Comparison of ENCODE assay signal across 17 cellular contexts in the genomic region with DNA sequence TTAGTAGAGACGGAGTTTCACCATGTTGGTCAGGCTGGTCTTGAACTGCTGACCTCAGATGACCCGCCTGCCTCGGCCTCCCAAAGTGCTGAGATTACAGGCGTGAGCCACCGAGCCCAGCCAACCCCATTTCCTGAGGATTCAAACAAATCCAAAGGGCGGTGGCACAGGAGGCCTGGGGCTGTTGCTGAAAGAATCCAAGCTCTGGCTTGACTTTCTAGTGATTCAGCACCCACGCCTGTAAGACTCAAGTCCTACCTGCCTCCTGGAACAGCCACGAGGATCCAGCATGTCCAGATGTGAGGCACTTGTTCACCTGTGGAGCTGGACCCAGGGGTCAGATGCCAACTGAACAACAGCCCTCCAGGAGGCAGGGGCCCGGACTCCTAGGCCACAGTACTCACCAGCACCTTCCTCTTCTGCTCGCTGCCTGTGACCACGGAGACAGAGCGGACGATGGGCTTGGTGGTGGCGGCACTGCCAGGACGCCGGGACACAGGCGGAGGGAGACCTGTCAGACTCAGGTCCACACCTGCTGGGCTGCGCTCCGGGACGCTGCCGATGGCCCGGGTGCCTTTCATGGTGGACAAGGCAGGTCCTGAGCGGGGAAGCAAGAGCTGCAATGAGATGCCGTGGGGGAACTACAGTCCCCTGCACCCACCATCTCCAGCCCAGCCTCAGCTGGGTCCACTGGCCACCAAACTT. TPM values are rescaled to one million over a fixed set of nuclear protein-coding genes. Genes with fewer than 3 reads are reported as not detected.
DNase-seq lines count a peak whose midpoint lies in the region; ATAC-seq, FAIRE-seq and TF ChIP-seq lines count a peak whose summit lies in the region.
"Had no signal": no experiment of that assay in that cellular context is flagged by ENCODE, and none has a peak within 500 bp of the region (broad histone marks: within the 10 kb centered on the region; RNA-seq: fewer than 3 reads in every experiment).

No MANE protein-coding gene starts in this region.

- H3K4me1 Mint-ChIP-seq in stimulated activated naive B cell treated with anti-CD40 and anti-IgM and Interleukin-4, amounts not matched to agents 10 μg/mL and 1 μg/mL and 100 μg/mL, for 72 hours = peaks cover 13 to 23% of the 10 kb centered on the region in 2 donors

- POLR2A ChIA-PET in RWPE1 (lab: Yijun Ruan, JAX; ENCODE audit: low non-redundant PET) = interaction anchor here (0.6 kb wide), 1 partner anchor 799 kb away, joined by 4 read pairs; no protein-coding TSS in a partner anchor

- DNase-seq in Right ventricle myocardium superior (peak; percentile 31), heart right ventricle (no peak), RWPE1 (ENCODE audit: low spot score) (no peak), epithelial cell of esophagus (ENCODE audit: low read depth) (peak; percentile 84), RCC 7860 (ENCODE audit: low spot score) (no peak), SW 1271 (lab: John Stamatoyannopoulos, UW) (no peak)
- DNase-seq in stimulated activated naive B cell treated with anti-CD40 and anti-IgM and Interleukin-4, amounts not matched to agents 10 μg/mL and 1 μg/mL and 100 μg/mL, for 72 hours = no peak
- DNase-seq: 8988T; CD4-positive, CD25-positive, alpha-beta regulatory T cell; DMS53; GM23248 had no signal

- no peak for ATAC-seq in Right ventricle myocardium superior (ENCODE audit: poor library complexity)
- no peak for ATAC-seq in heart right ventricle
- ATAC-seq in stimulated activated naive B cell treated with anti-CD40 and anti-IgM and Interleukin-4, amounts not matched to agents 10 μg/mL and 1 μg/mL and 100 μg/mL, for 72 hours (replicated peaks) = no peak
- ATAC-seq in GM21367 (IDR thresholded peaks at IDR 0.05; ENCODE audit: unreplicated experiment) = no peak
- ATAC-seq: HCT116 had no signal

- no peaks in the 10 kb centered on the region for H3K27me3 ChIP-seq in heart right ventricle
- H3K27me3 ChIP-seq: BLaER1 treated with 17β-estradiol and CSF1 and Interleukin-3, amounts not matched to agents 10 nM and 100 nM had no signal

- no peak overlapping the region for H3K27ac ChIP-seq in heart right ventricle
- peak overlapping the region; percentile 40 for H3K27ac ChIP-seq in RWPE1
- H3K27ac ChIP-seq: BLaER1 treated with 17β-estradiol and CSF1 and Interleukin-3, amounts not matched to agents 10 nM and 100 nM; GM23248; HL-60 had no signal

- H3K4me3 ChIP-seq in heart right ventricle (no peak overlapping the region), epithelial cell of esophagus (ENCODE audit: low read length) (no peak overlapping the region)
- H3K4me3 ChIP-seq: BLaER1 treated with 17β-estradiol and CSF1 and Interleukin-3, amounts not matched to agents 10 nM and 100 nM; GM23248 had no signal

- CTCF ChIA-PET in RWPE1 (lab: Yijun Ruan, JAX) = interaction anchor here (0.7 to 1.1 kb wide), 2 partner anchors 122 to 196 kb away, joined by 5 to 6 read pairs; no protein-coding TSS in a partner anchor

- TF ChIP-seq CTCF in heart right ventricle (IDR thresholded peaks at IDR 0.05) (no peak), RWPE1 (conservative IDR thresholded peaks at IDR 0.05; ENCODE audit: low read depth) (no peak), epithelial cell of esophagus (IDR thresholded peaks at IDR 0.05; ENCODE audit: insufficient read depth, low read depth, low read length, missing control alignments) (no peak)

- FAIRE-seq in RCC 7860 (lab: Jason Lieb, UNC) = no peak
- FAIRE-seq: H54 had no signal

- H3K36me3 Mint-ChIP-seq in stimulated activated naive B cell treated with anti-CD40 and anti-IgM and Interleukin-4, amounts not matched to agents 10 μg/mL and 1 μg/mL and 100 μg/mL, for 72 hours = peaks cover 17 to 19% of the 10 kb centered on the region in 2 donors

- no peaks in the 10 kb centered on the region for H3K27me3 Mint-ChIP-seq in stimulated activated naive B cell treated with anti-CD40 and anti-IgM and Interleukin-4, amounts not matched to agents 10 μg/mL and 1 μg/mL and 100 μg/mL, for 72 hours
- H3K27me3 Mint-ChIP-seq: CD4-positive, CD25-positive, alpha-beta regulatory T cell had no signal

- 95 to 97% methylated on average over 24 of the region's 24 CpGs for WGBS in heart right ventricle, 2 donors

- no peaks in the 10 kb centered on the region for H3K9me3 Mint-ChIP-seq in stimulated activated naive B cell treated with anti-CD40 and anti-IgM and Interleukin-4, amounts not matched to agents 10 μg/mL and 1 μg/mL and 100 μg/mL, for 72 hours
- H3K9me3 Mint-ChIP-seq: CD4-positive, CD25-positive, alpha-beta regulatory T cell had no signal

- no peaks in the 10 kb centered on the region for H3K9me3 ChIP-seq in heart right ventricle
- H3K9me3 ChIP-seq: BLaER1 treated with 17β-estradiol and CSF1 and Interleukin-3, amounts not matched to agents 10 nM and 100 nM had no signal

- intact Hi-C loops in Right ventricle myocardium superior (cut with DNase I) = no loop called here
- intact Hi-C loops in heart right ventricle (cut with DNase I) = loop anchor here in 1 of 10 donors (10.0 kb wide), 1 partner anchor 75 kb away; no protein-coding TSS in a partner anchor

- H3K4me3 Mint-ChIP-seq in stimulated activated naive B cell treated with anti-CD40 and anti-IgM and Interleukin-4, amounts not matched to agents 10 μg/mL and 1 μg/mL and 100 μg/mL, for 72 hours = no peak overlapping the region

- peaks cover 0 to 22% (median 6%) of the 10 kb centered on the region in 9 donors for H3K36me3 ChIP-seq in heart right ventricle

- H3K27ac Mint-ChIP-seq in stimulated activated naive B cell treated with anti-CD40 and anti-IgM and Interleukin-4, amounts not matched to agents 10 μg/mL and 1 μg/mL and 100 μg/mL, for 72 hours = peak overlapping the region; percentile 25
- H3K27ac Mint-ChIP-seq: CD4-positive, CD25-positive, alpha-beta regulatory T cell had no signal

- H3K4me1 ChIP-seq in heart right ventricle = peaks cover 7 to 24% (median 17%) of the 10 kb centered on the region in 9 donors

RNA-seq across cellular contexts. Expression of gene CEP131, which starts 3.1 kb away (rescaled TPM):
- 11.1 TPM for total RNA-seq in Right ventricle myocardium superior
- 10 to 100 TPM in 1 of 10 donors, 1 to 10 TPM in 9; 6.4 to 14.4 (median 7.6) TPM for total RNA-seq in heart right ventricle
- 10 to 100 TPM in 1 of 2 donors, 1 to 10 TPM in 1; 8.8 to 20.9 TPM for polyA plus RNA-seq in heart right ventricle

RNA-seq across cellular contexts. Expression of gene TEPSIN, which starts 19.2 kb away (rescaled TPM):
- 13.4 TPM for total RNA-seq in Right ventricle myocardium superior
- 10 to 100 TPM in 4 of 10 donors, 1 to 10 TPM in 6; 6.2 to 21.4 (median 9.2) TPM for total RNA-seq in heart right ventricle
- 10 to 100 TPM; 12.5 to 30.4 TPM for polyA plus RNA-seq in heart right ventricle

RNA-seq across cellular contexts. Expression of gene NDUFAF8, which starts 19.5 kb away (rescaled TPM):
- 59.4 TPM for total RNA-seq in Right ventricle myocardium superior
- total RNA-seq in heart right ventricle = 10 to 100 TPM; 49.6 to 74.8 (median 58.9) TPM
- polyA plus RNA-seq in heart right ventricle = 10 to 100 TPM; 41.5 to 68.0 TPM

RNA-seq across cellular contexts. Expression of gene AATK, which starts 53.6 kb away (rescaled TPM):
- 5.3 TPM for total RNA-seq in Right ventricle myocardium superior
- 1 to 10 TPM; 3.5 to 8.5 (median 6.2) TPM for total RNA-seq in heart right ventricle
- polyA plus RNA-seq in heart right ventricle = 1 to 10 TPM; 1.5 to 6.5 TPM
- total RNA-seq: CD4-positive, CD25-positive, alpha-beta regulatory T cell had no signal

RNA-seq across cellular contexts. Expression of gene PVALEF, which starts 54.3 kb away (rescaled TPM):
- total RNA-seq in Right ventricle myocardium superior (not detected), heart right ventricle (not detected)
- not detected for polyA plus RNA-seq in heart right ventricle
- total RNA-seq: CD4-positive, CD25-positive, alpha-beta regulatory T cell; Daoy; GM23248 had no signal
- polyA plus RNA-seq: CD4-positive, CD25-positive, alpha-beta regulatory T cell; GM23248 had no signal

Comparison
In these comparisons a context has a peak if more than half of its experiments do, and no peak if none do; other contexts are left out.
1. DNase-seq: peak in Right ventricle myocardium superior (single experiment) and epithelial cell of esophagus (single experiment); none in heart right ventricle (0 of 2), RWPE1 (single experiment), stimulated activated naive B cell treated with anti-CD40 and anti-IgM and Interleukin-4, amounts not matched to agents 10 μg/mL and 1 μg/mL and 100 μg/mL, for 72 hours (single experiment), RCC 7860 (single experiment) and SW 1271 (0 of 2).